In genomic region chrX:153004780-153005179, GRCh38 we compare ENCODE assay signal across 1 cellular context.
TF ChIP-seq lines count a peak whose summit lies in the region.

No MANE protein-coding gene starts in this region.

TF ChIP-seq in HEK293, 187 proteins besides CTCF, POLR2A, EP300 and RAD21:
- peak; percentile 70 for TF ChIP-seq ZNF585B (tag by site-specific recombination; IDR thresholded peaks at IDR 0.05)
- TF ChIP-seq ZBTB21 (tag by site-specific recombination; IDR thresholded peaks at IDR 0.05): no peak
- no peak for TF ChIP-seq ZNF121 (tag by site-specific recombination; IDR thresholded peaks at IDR 0.05)
- TF ChIP-seq RBAK (tag by site-specific recombination; IDR thresholded peaks at IDR 0.05): no peak
- no peak for TF ChIP-seq ZNF24 (tag by site-specific recombination; IDR thresholded peaks at IDR 0.05)
